17 cellular contexts compared by ENCODE assay signal in genomic region chrX:7202206-7202605, GRCh38. TPM values are rescaled to one million over a fixed set of nuclear protein-coding genes. Genes with fewer than 3 reads are reported as not detected.
DNase-seq lines count a peak whose midpoint lies in the region; ATAC-seq and TF ChIP-seq lines count a peak whose summit lies in the region.
"Had no signal": no experiment of that assay in that cellular context is flagged by ENCODE, and none has a peak within 500 bp of the region (broad histone marks: within the 10 kb centered on the region; RNA-seq: fewer than 3 reads in every experiment).

No MANE protein-coding gene starts in this region.

- H3K14ac ChIP-seq in mesenchymal stem cell (ENCODE audit: low read length in 2 of 2): no peak overlapping the region

- intact Hi-C loops in Right ventricle myocardium inferior (cut with DNase I): no loop called here

- H3K79me1 ChIP-seq in mesenchymal stem cell (replicated peaks; ENCODE audit: low read length, poor library complexity, severe bottlenecking): no peaks in the 10 kb centered on the region

- 45% methylated on average over 2 of the region's 3 CpGs for WGBS in mesenchymal stem cell

- in situ Hi-C loops in astrocyte of the spinal cord (cut with HindIII; ENCODE audit: low sequenced_read_pairs): no loop called here

- no peaks in the 10 kb centered on the region for H3K4me1 ChIP-seq in mesenchymal stem cell (ENCODE audit: control insufficient read depth, insufficient read depth, low read depth, low read length)
- H3K4me1 ChIP-seq: BLaER1, Caco-2 had no signal

- no peak overlapping the region for H3K27ac ChIP-seq in mesenchymal stem cell (ENCODE audit: low read length, poor library complexity, severe bottlenecking)
- H3K27ac ChIP-seq: BLaER1 had no signal

- ATAC-seq in Right ventricle myocardium inferior (no peak), SK-N-SH treated with all-trans-retinoic acid at 6 μM for 48 hours (no peak)
- ATAC-seq: GM12878, GM23338 had no signal

- H3K18ac ChIP-seq in mesenchymal stem cell (ENCODE audit: low read depth in 1 of 2, low read length in 2 of 2): no peak overlapping the region

- no peak overlapping the region for H2BK120ac ChIP-seq in mesenchymal stem cell (ENCODE audit: low read depth, low read length)

- H3K27me3 ChIP-seq in mesenchymal stem cell (ENCODE audit: control insufficient read depth in 1 of 2, insufficient read depth in 1 of 2, low read length in 2 of 2): no peaks in the 10 kb centered on the region
- H3K27me3 ChIP-seq: BLaER1 had no signal

- H3K4me2 ChIP-seq in mesenchymal stem cell (ENCODE audit: low read length, poor library complexity, severe bottlenecking): no peak overlapping the region
- H3K4me2 ChIP-seq: BLaER1, GM23338 had no signal

- no peak overlapping the region for H2BK5ac ChIP-seq in mesenchymal stem cell (ENCODE audit: low read depth, low read length, poor library complexity, severe bottlenecking)

- H3K4me3 ChIP-seq in astrocyte of the spinal cord (ENCODE audit: low read depth, low read length): no peak overlapping the region
- no peak overlapping the region for H3K4me3 ChIP-seq in mesenchymal stem cell (ENCODE audit: insufficient read depth in 1 of 2, low read depth in 1 of 2, low read length in 2 of 2)
- H3K4me3 ChIP-seq: BLaER1, GM12878, GM23338 had no signal

- no peak overlapping the region for H2BK15ac ChIP-seq in mesenchymal stem cell (ENCODE audit: low read depth, poor library complexity, severe bottlenecking)

- H4K91ac ChIP-seq in mesenchymal stem cell (ENCODE audit: low read length): no peak overlapping the region

- no peak for TF ChIP-seq CTCF in astrocyte of the spinal cord (IDR thresholded peaks at IDR 0.05; ENCODE audit: low read depth, low read length)

- H2AFZ ChIP-seq in mesenchymal stem cell (ENCODE audit: low read depth, low read length): no peak overlapping the region
- H2AFZ ChIP-seq: GM23338 had no signal

- H2BK12ac ChIP-seq in mesenchymal stem cell (ENCODE audit: low read length in 2 of 2): no peak overlapping the region

- no peak overlapping the region for H3K4ac ChIP-seq in mesenchymal stem cell (ENCODE audit: low read depth in 1 of 2, low read length in 2 of 2)

- peak; percentile 0 for DNase-seq in EL
- peak; percentile 39 for DNase-seq in LHCN-M2 (ENCODE audit: low read depth)
- peak; percentile 10 for DNase-seq in astrocyte of the spinal cord (ENCODE audit: low read depth, low spot score)
- DNase-seq in mesenchymal stem cell: peak; percentile 11
- no peak for DNase-seq in NCI-H1436 treated with DMSO at 0.1 percent for 48 hours (lab: John Stamatoyannopoulos, UW)
- DNase-seq in Right ventricle myocardium inferior (ENCODE audit: missing footprints): no peak
- DNase-seq in NCI-H446 treated with DMSO at 0.1 percent for 48 hours (lab: John Stamatoyannopoulos, UW): no peak
- DNase-seq: 8988T; AML-193; Caco-2; CD8-positive, alpha-beta memory T cell; DMS53; H7 had no signal

- H3K36me3 ChIP-seq in mesenchymal stem cell (ENCODE audit: control insufficient read depth in 1 of 2, insufficient read depth in 2 of 2, low read depth in 1 of 2, low read length in 2 of 2): no peaks in the 10 kb centered on the region
- H3K36me3 ChIP-seq: BLaER1 had no signal

- no peak overlapping the region for H3K23ac ChIP-seq in mesenchymal stem cell (ENCODE audit: low read length in 2 of 2)

- H4K8ac ChIP-seq in mesenchymal stem cell (ENCODE audit: low read length): no peak overlapping the region

- no peaks in the 10 kb centered on the region for H3K9me3 ChIP-seq in mesenchymal stem cell (ENCODE audit: control insufficient read depth, low read length)
- H3K9me3 ChIP-seq: BLaER1, Caco-2 had no signal

- H2AK5ac ChIP-seq in mesenchymal stem cell (ENCODE audit: low read length, severe bottlenecking): no peak overlapping the region

- no peak overlapping the region for H3K9ac ChIP-seq in mesenchymal stem cell (ENCODE audit: low read length)
- H3K9ac ChIP-seq: BLaER1 had no signal

TF ChIP-seq in SK-N-SH treated with all-trans-retinoic acid at 6 μM for 48 hours, 23 proteins besides CTCF, POLR2A, EP300 and RAD21:
- TF ChIP-seq CREB5 (CRISPR knock-in tag; IDR thresholded peaks at IDR 0.05; ENCODE audit: low read depth) (no peak), ARNTL (CRISPR knock-in tag; IDR thresholded peaks at IDR 0.05; ENCODE audit: borderline replicate concordance, low read depth) (no peak), ZFP3 (CRISPR knock-in tag; IDR thresholded peaks at IDR 0.05) (no peak), OSR1 (CRISPR knock-in tag; IDR thresholded peaks at IDR 0.05) (no peak), ZFP30 (CRISPR knock-in tag; IDR thresholded peaks at IDR 0.05) (no peak), ZNF70 (CRISPR knock-in tag; IDR thresholded peaks at IDR 0.05) (no peak), PPARA (CRISPR knock-in tag; IDR thresholded peaks at IDR 0.05; ENCODE audit: borderline replicate concordance) (no peak), TCF4 (CRISPR knock-in tag; IDR thresholded peaks at IDR 0.05; ENCODE audit: borderline replicate concordance) (no peak), ZNF565 (CRISPR knock-in tag; conservative IDR thresholded peaks at IDR 0.05; ENCODE audit: low read depth) (no peak), ESRRG (CRISPR knock-in tag; IDR thresholded peaks at IDR 0.05) (no peak), SNAI2 (CRISPR knock-in tag; IDR thresholded peaks at IDR 0.05) (no peak), ISL1 (CRISPR knock-in tag; IDR thresholded peaks at IDR 0.05) (no peak)
- TF ChIP-seq, protein P1, sequence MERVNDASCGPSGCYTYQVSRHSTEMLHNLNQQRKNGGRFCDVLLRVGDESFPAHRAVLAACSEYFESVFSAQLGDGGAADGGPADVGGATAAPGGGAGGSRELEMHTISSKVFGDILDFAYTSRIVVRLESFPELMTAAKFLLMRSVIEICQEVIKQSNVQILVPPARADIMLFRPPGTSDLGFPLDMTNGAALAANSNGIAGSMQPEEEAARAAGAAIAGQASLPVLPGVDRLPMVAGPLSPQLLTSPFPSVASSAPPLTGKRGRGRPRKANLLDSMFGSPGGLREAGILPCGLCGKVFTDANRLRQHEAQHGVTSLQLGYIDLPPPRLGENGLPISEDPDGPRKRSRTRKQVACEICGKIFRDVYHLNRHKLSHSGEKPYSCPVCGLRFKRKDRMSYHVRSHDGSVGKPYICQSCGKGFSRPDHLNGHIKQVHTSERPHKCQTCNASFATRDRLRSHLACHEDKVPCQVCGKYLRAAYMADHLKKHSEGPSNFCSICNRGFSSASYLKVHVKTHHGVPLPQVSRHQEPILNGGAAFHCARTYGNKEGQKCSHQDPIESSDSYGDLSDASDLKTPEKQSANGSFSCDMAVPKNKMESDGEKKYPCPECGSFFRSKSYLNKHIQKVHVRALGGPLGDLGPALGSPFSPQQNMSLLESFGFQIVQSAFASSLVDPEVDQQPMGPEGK (CRISPR knock-in tag; IDR thresholded peaks at IDR 0.05; ENCODE audit: borderline replicate concordance): no peak
TF ChIP-seq in SK-N-SH treated with all-trans-retinoic acid at 6 μM for 48 hours: peak in this region for 0.

RNA-seq across cellular contexts. Expression of gene PUDP, which starts 54.3 kb away (rescaled TPM):
- 13.2 and 27.5 TPM in 2 replicates for total RNA-seq in LHCN-M2 (2014; rRNA removed)
- polyA plus RNA-seq in LHCN-M2 (2012): 14.2 TPM
- 19.7 TPM for polyA plus RNA-seq in mesenchymal stem cell (2013, experiment 1 of 2)
- polyA plus RNA-seq in mesenchymal stem cell (2013, experiment 2 of 2): 19.9 TPM
- 22.1 TPM for total RNA-seq in Right ventricle myocardium inferior

RNA-seq across cellular contexts. Expression of gene STS, which starts 54.7 kb away (rescaled TPM):
- total RNA-seq in LHCN-M2 (2014; rRNA removed): 7.9 and 10.0 TPM in 2 replicates
- polyA plus RNA-seq in LHCN-M2 (2012): 5.7 TPM
- polyA plus RNA-seq in mesenchymal stem cell (2013, experiment 1 of 2): 5.6 TPM
- 5.6 TPM for polyA plus RNA-seq in mesenchymal stem cell (2013, experiment 2 of 2)
- total RNA-seq in Right ventricle myocardium inferior: 5.0 TPM

Comparison
In these comparisons a context has a peak if more than half of its experiments do, and no peak if none do; other contexts are left out.
1. DNase-seq: peak in EL (single experiment), LHCN-M2 (single experiment), astrocyte of the spinal cord (single experiment) and mesenchymal stem cell (single experiment); none in NCI-H1436 treated with DMSO at 0.1 percent for 48 hours (single experiment), Right ventricle myocardium inferior (single experiment) and NCI-H446 treated with DMSO at 0.1 percent for 48 hours (single experiment).